ENCODE assay signal across 8 cellular contexts in the genomic region with DNA sequence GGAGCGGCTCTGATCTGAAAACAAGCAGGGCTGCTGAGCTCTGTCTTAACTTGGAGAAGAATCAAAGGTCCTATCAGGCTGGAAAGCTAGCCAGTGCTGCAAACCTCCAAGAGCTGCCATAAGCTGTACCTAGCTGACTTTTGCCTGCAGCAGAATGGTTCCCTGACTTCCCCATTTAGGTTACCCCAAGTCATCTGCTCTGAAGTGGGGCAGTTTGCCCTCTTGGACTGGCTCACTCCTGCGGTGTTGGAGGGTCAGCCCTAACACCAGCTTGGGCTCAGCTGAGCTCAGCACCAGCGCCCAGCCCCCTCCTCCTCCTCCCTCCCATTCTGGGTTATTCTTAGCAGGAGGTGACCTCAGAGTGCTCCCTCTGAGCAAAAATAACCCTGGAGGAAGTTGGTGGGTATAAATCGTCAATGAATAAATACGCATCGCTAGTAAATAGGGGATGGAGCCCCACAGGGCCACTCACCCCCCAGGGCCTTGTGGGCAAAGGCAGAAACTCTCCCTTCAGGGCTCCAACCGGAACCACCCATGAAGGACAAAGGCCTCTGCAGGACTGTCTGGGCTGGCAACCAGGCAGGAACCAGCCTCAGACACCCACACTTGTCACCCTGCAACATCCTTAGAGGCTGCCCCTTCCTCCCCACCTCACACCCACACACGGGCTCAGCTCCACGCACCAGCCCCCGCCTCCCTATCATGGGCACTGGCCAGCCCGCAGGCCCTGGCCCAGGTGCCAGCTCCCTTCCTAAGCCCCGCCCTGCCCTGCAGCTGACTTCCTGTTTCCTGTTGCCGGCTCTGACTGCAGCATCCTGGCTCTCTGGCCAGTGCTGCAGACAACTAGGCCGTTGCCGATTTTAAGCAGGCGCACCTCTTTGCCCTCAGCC.
DNase-seq lines count a peak whose midpoint lies in the region; ATAC-seq and TF ChIP-seq lines count a peak whose summit lies in the region.

No MANE protein-coding gene starts in this region.

- no peaks in the 10 kb centered on the region for H3K79me2 ChIP-seq in OCI-LY1 (ENCODE audit: insufficient read depth, low read length)

- H3K4me1 ChIP-seq in OCI-LY1 (ENCODE audit: insufficient read depth, low read length, severe bottlenecking), result peaks cover 18% of the 10 kb centered on the region

- H3K9ac ChIP-seq in OCI-LY1 (ENCODE audit: low read length), result peak overlapping the region; percentile 27; the same call in 1 of the 2 replicates

- peak; percentile 76 for TF ChIP-seq POLR2A in GM18526 (IDR thresholded peaks at IDR 0.05; ENCODE audit: extremely low read depth, insufficient read length)

- no peaks in the 10 kb centered on the region for H3K9me2 ChIP-seq in OCI-LY1 (ENCODE audit: low read depth, low read length)

- peak overlapping the region; percentile 28 for H3K4me3 ChIP-seq in OCI-LY1 (ENCODE audit: low read depth, low read length, poor library complexity, severe bottlenecking)

- TF ChIP-seq CTCF in 22Rv1 (IDR thresholded peaks at IDR 0.05) (no peak), OCI-LY1 (IDR thresholded peaks at IDR 0.05; ENCODE audit: low read length) (no peak)

- H3F3A ChIP-seq in OCI-LY1 (ENCODE audit: insufficient read depth, low read length), result no peaks in the 10 kb centered on the region

- H3K4me2 ChIP-seq in OCI-LY1 (ENCODE audit: low read length), result peak overlapping the region; percentile 60

- H3K27ac ChIP-seq in 22Rv1, result peak overlapping the region; percentile 54
- H3K27ac ChIP-seq in OCI-LY1 (ENCODE audit: low read depth, low read length, poor library complexity, severe bottlenecking), result peak overlapping the region; percentile 16

- H3K36me3 ChIP-seq in OCI-LY1 (ENCODE audit: insufficient read depth, low read length), result no peaks in the 10 kb centered on the region

- H4K20me1 ChIP-seq in OCI-LY1 (ENCODE audit: insufficient read depth, low read length), result no peaks in the 10 kb centered on the region

- H2AFZ ChIP-seq in OCI-LY1 (ENCODE audit: low read length), result peak overlapping the region; percentile 48; the same call in 1 of the 2 replicates

- intact Hi-C loops in posterior cingulate gyrus (cut with DNase I), result no loop called here

- H3K9me3 ChIP-seq in OCI-LY1 (ENCODE audit: low read length), result no peaks in the 10 kb centered on the region

- ATAC-seq in HG03039 (IDR thresholded peaks at IDR 0.05; ENCODE audit: unreplicated experiment), result peak; percentile 54

- peak; percentile 54 for DNase-seq in activated T-helper 9 cell treated with anti-CD3 and anti-CD28 coated beads, Interleukin-2, amount 50 U/mL, for 16 hours (ENCODE audit: low read depth)
- DNase-seq in germinal center (ENCODE audit: low spot score), result peak; percentile 88
- peak; percentile 70 to 97 (median 80) for DNase-seq in posterior cingulate gyrus
- DNase-seq in NCI-H2171 (lab: John Stamatoyannopoulos, UW), result no peak

- no peaks in the 10 kb centered on the region for H3K27me3 ChIP-seq in OCI-LY1 (ENCODE audit: insufficient read depth, low read length)
